25 cellular contexts compared by ENCODE assay signal in genomic region chr21:23020969-23021368, GRCh38.
"Had no signal": no experiment of that assay in that cellular context is flagged by ENCODE, and none has a peak within 500 bp of the region (broad histone marks: within the 10 kb centered on the region; RNA-seq: fewer than 3 reads in every experiment).

No MANE protein-coding gene starts in this region.

- H3K27ac ChIP-seq: stomach, suprapubic skin, testis, thoracic aorta, thyroid gland, tibial artery, tibial nerve, transverse colon, upper lobe of left lung, upper lobe of right lung, uterus, vagina had no signal

- H3K27me3 ChIP-seq: stomach, suprapubic skin, testis, thyroid gland, tibial artery, tibial nerve, transverse colon, upper lobe of left lung, upper lobe of right lung, uterus, vagina had no signal

- H3K4me3 ChIP-seq: stomach, suprapubic skin, thoracic aorta, thyroid gland, tibial artery, tibial nerve, transverse colon, upper lobe of left lung, upper lobe of right lung, uterus, vagina had no signal

- DNase-seq: stimulated activated CD4-positive, alpha-beta T cell treated with anti-CD3 and anti-CD28 coated beads, Interleukin-2, amount 100 ng/mL, for 48 hours; stimulated activated CD4-positive, alpha-beta T cell treated with anti-CD3 and anti-CD28 coated beads, Interleukin-4, amount 100 ng/mL, for 1 hour; stimulated activated CD4-positive, alpha-beta T cell treated with anti-CD3 and anti-CD28 coated beads, Interleukin-4, amount 100 ng/mL, for 24 hours; stimulated activated CD4-positive, alpha-beta T cell treated with anti-CD3 and anti-CD28 coated beads, Interleukin-4, amount 100 ng/mL, for 4 hours; stimulated activated CD8-positive, alpha-beta memory T cell treated with anti-CD3 and anti-CD28 coated beads, Interleukin-4, amount 100 ng/mL, for 48 hours; stimulated activated naive B cell treated with anti-CD40 and anti-IgM and Interleukin-4, amounts not matched to agents 10 μg/mL and 1 μg/mL and 100 μg/mL, for 72 hours; stimulated activated naive CD4-positive, alpha-beta T cell; stimulated activated naive CD4-positive, alpha-beta T cell treated with Interleukin-2 at 50 U/mL for 16 hours; stimulated activated naive CD8-positive, alpha-beta T cell treated with anti-CD3 and anti-CD28 coated beads, Interleukin-15, amount 100 ng/mL, for 72 hours; stimulated activated naive CD8-positive, alpha-beta T cell treated with anti-CD3 and anti-CD28 coated beads, Interleukin-15, Interleukin-2, amounts not matched to agents 100 U/mL and 50 U/mL, for 24 hours; stomach; substantia nigra; thyroid gland; tibial artery; transverse colon; trophoblast cell; upper lobe of right lung; uterus had no signal

- H3K9me3 ChIP-seq: suprapubic skin, testis, thoracic aorta, thyroid gland, tibial artery, transverse colon, upper lobe of right lung, uterus, vagina had no signal

- FAIRE-seq: urothelium cell line had no signal

- H3K4me1 ChIP-seq: stomach, suprapubic skin, testis, thyroid gland, tibial artery, tibial nerve, transverse colon, upper lobe of left lung, upper lobe of right lung, uterus, vagina had no signal

- H3K36me3 ChIP-seq: stomach, suprapubic skin, thoracic aorta, thyroid gland, tibial artery, tibial nerve, transverse colon, upper lobe of left lung, upper lobe of right lung, uterus, vagina had no signal
